ENCODE assay signal across 8 cellular contexts in genomic region chr2:182186132-182186735, GRCh38.
DNase-seq lines count a peak whose midpoint lies in the region; ATAC-seq, FAIRE-seq and TF ChIP-seq lines count a peak whose summit lies in the region.

No MANE protein-coding gene starts in this region.

- no peaks in the 10 kb centered on the region for H3K4me1 Mint-ChIP-seq in effector memory CD8-positive, alpha-beta T cell (ENCODE audit: low read depth in 2 of 2)

- no peaks in the 10 kb centered on the region for H3K79me2 ChIP-seq in OCI-LY7 (ENCODE audit: insufficient read depth, low read depth, low read length)

- no peaks in the 10 kb centered on the region for H3K9me3 Mint-ChIP-seq in effector memory CD8-positive, alpha-beta T cell

- no peaks in the 10 kb centered on the region for H3K4me1 ChIP-seq in OCI-LY7 (ENCODE audit: insufficient read depth, low read length, poor library complexity, severe bottlenecking)

- H3K27ac ChIP-seq in OCI-LY7 (ENCODE audit: low read depth, low read length, poor library complexity, severe bottlenecking), result no peak overlapping the region

- no peak overlapping the region for H3K4me2 ChIP-seq in OCI-LY7 (ENCODE audit: low read length)

- intact Hi-C loops in OCI-LY7 (cut with micrococcal nuclease; ENCODE audit: unreplicated experiment), result loop anchor here (1.0 to 5.0 kb wide), 3 partner anchors 54 to 791 kb away; no protein-coding TSS in a partner anchor

- no TSS peak for BruUV-seq in OCI-LY7 (replicated peaks; lab: Mats Ljungman, UMichigan)

- no peaks in the 10 kb centered on the region for H3K36me3 ChIP-seq in OCI-LY7 (ENCODE audit: insufficient read depth, low read length)

- no peaks in the 10 kb centered on the region for H3K9me3 ChIP-seq in OCI-LY7 (ENCODE audit: low read length)

- no peak overlapping the region for H3K27ac Mint-ChIP-seq in effector memory CD8-positive, alpha-beta T cell

- H4K20me1 ChIP-seq in OCI-LY7 (ENCODE audit: insufficient read depth, low read length), result no peaks in the 10 kb centered on the region

- DNase-seq in AG10803 (ENCODE audit: low read depth) (peak; percentile 27), HTR-8/SVneo (ENCODE audit: insufficient read length, low spot score) (peak; percentile 12), OCI-LY7 (ENCODE audit: low spot score) (peak; percentile 46), myocyte (ENCODE audit: low read depth) (peak; percentile 70), T-helper 9 cell (no peak)
- DNase-seq in effector memory CD8-positive, alpha-beta T cell, result no peak

- POLR2A ChIA-PET in OCI-LY7 (lab: Charles Lee), result interaction anchor here (0.6 to 1.8 kb wide), 4 partner anchors 8 to 244 kb away, joined by 3 to 4 read pairs (median 3); no protein-coding TSS in a partner anchor

- FAIRE-seq in HTR-8/SVneo (lab: Jason Lieb, UNC), result no peak

- no peaks in the 10 kb centered on the region for H3K36me3 Mint-ChIP-seq in effector memory CD8-positive, alpha-beta T cell (ENCODE audit: insufficient read depth)

- H2AFZ ChIP-seq in OCI-LY7 (ENCODE audit: low read length), result no peak overlapping the region

- H3K9me2 ChIP-seq in OCI-LY7 (ENCODE audit: insufficient read depth, low read length), result no peaks in the 10 kb centered on the region

- H3K4me3 ChIP-seq in AG10803 (ENCODE audit: low read length) (no peak overlapping the region), OCI-LY7 (ENCODE audit: low read depth, low read length, poor library complexity, severe bottlenecking) (no peak overlapping the region)

- TF ChIP-seq CTCF in AG10803 (conservative IDR thresholded peaks at IDR 0.05; ENCODE audit: low read length), result peak; percentile 68
- peak; percentile 91 for TF ChIP-seq CTCF in OCI-LY7 (conservative IDR thresholded peaks at IDR 0.05; ENCODE audit: low read length)

- H3K4me3 Mint-ChIP-seq in effector memory CD8-positive, alpha-beta T cell, result no peak overlapping the region

- peaks cover 0 to 1% of the 10 kb centered on the region in 2 donors for H3K27me3 Mint-ChIP-seq in effector memory CD8-positive, alpha-beta T cell

- CTCF ChIA-PET in OCI-LY7 (lab: Charles Lee; ENCODE audit: unreplicated experiment), result no interaction called here

- ATAC-seq in GM18861 (IDR thresholded peaks at IDR 0.05; ENCODE audit: unreplicated experiment), result peak; percentile 75
- peak; percentile 32 for ATAC-seq in effector memory CD8-positive, alpha-beta T cell (replicated peaks)
- ATAC-seq in GM21576 (IDR thresholded peaks at IDR 0.05; ENCODE audit: unreplicated experiment), result no peak

Comparison
In these comparisons a context has a peak if more than half of its experiments do, and no peak if none do; other contexts are left out.
1. DNase-seq: peak in AG10803 (single experiment), HTR-8/SVneo (single experiment), OCI-LY7 (single experiment) and myocyte (single experiment); none in effector memory CD8-positive, alpha-beta T cell (0 of 3) and T-helper 9 cell (single experiment).